In genomic region chr1:180611016-180611930, GRCh38 we compare ENCODE assay signal across 1 cellular context.
TF ChIP-seq lines count a peak whose summit lies in the region.

No MANE protein-coding gene starts in this region.

TF ChIP-seq in K562, 482 proteins besides CTCF, POLR2A, EP300 and RAD21 (continued from another document and continues in another):
- TF ChIP-seq RERE (CRISPR knock-in tag; IDR thresholded peaks at IDR 0.05; ENCODE audit: borderline replicate concordance), result no peak
- no peak for TF ChIP-seq NR2C2 (CRISPR knock-in tag; IDR thresholded peaks at IDR 0.05)
- TF ChIP-seq NR2C2 (tag; IDR thresholded peaks at IDR 0.05), result peak; percentile 79
- no peak for TF ChIP-seq CHD7 (IDR thresholded peaks at IDR 0.05; ENCODE audit: low read depth, low read length)
- peak; percentile 19 for TF ChIP-seq KDM5B (IDR thresholded peaks at IDR 0.05; ENCODE audit: insufficient replicate concordance, low read depth, low read length)
- no peak for TF ChIP-seq FOXO4 (CRISPR knock-in tag; IDR thresholded peaks at IDR 0.05)
- no peak for TF ChIP-seq CBX8 (IDR thresholded peaks at IDR 0.05; ENCODE audit: borderline replicate concordance, extremely low read depth, low read depth, low read length, poor library complexity, severe bottlenecking)
- no peak for TF ChIP-seq MAFF (IDR thresholded peaks at IDR 0.05; ENCODE audit: low read length)
- TF ChIP-seq TARDBP (IDR thresholded peaks at IDR 0.05), result no peak
- no peak; the same call in 1 of the 2 replicates for TF ChIP-seq TFE3 (CRISPR knock-in tag; IDR thresholded peaks at IDR 0.05)
- no peak for TF ChIP-seq HMGXB4 (CRISPR knock-in tag; IDR thresholded peaks at IDR 0.05)
- TF ChIP-seq SUPT5H (IDR thresholded peaks at IDR 0.05), result peak; percentile 50; the same call in 1 of the 2 replicates
- peak; percentile 85 for TF ChIP-seq SMARCE1 (IDR thresholded peaks at IDR 0.05)
- peak; percentile 50; the same call in 1 of the 2 replicates for TF ChIP-seq TRIM28 (IDR thresholded peaks at IDR 0.05)
- TF ChIP-seq EHMT2 (IDR thresholded peaks at IDR 0.05), result peak; percentile 73
- TF ChIP-seq KDM4B (IDR thresholded peaks at IDR 0.05; ENCODE audit: borderline replicate concordance in 2 of 2, low read depth in 1 of 2), result no peak
- peak; percentile 68 for TF ChIP-seq RBBP5 (IDR thresholded peaks at IDR 0.05; ENCODE audit: borderline replicate concordance, insufficient read depth, low read length, poor library complexity, severe bottlenecking)
- TF ChIP-seq GTF2B (IDR thresholded peaks at IDR 0.05; ENCODE audit: extremely low read depth, insufficient read length), result no peak
- no peak for TF ChIP-seq SRSF3 (IDR thresholded peaks at IDR 0.05; ENCODE audit: insufficient read depth, low read length)
- no peak; the same call in 1 of the 2 replicates for TF ChIP-seq ZBTB2 (IDR thresholded peaks at IDR 0.05)
- no peak for TF ChIP-seq XRCC5 (IDR thresholded peaks at IDR 0.05; ENCODE audit: low read depth, low read length)
- TF ChIP-seq KDM2B (CRISPR knock-in tag; IDR thresholded peaks at IDR 0.05), result no peak
- no peak for TF ChIP-seq BMI1 (IDR thresholded peaks at IDR 0.05; ENCODE audit: low read length)
- peak; percentile 100 for TF ChIP-seq SPI1 (IDR thresholded peaks at IDR 0.05; ENCODE audit: borderline replicate concordance, low read depth, low read length)
- peak; percentile 41; the same call in 1 of the 2 replicates for TF ChIP-seq MAFK (IDR thresholded peaks at IDR 0.05; ENCODE audit: low read length)
- TF ChIP-seq ZBTB34 (CRISPR knock-in tag; IDR thresholded peaks at IDR 0.05), result no peak
- TF ChIP-seq RBM17 (IDR thresholded peaks at IDR 0.05; ENCODE audit: borderline replicate concordance, low read depth, low read length), result no peak
- 0 out of 2 replicates have a peak, but pooled peaks have one; percentile 60 for TF ChIP-seq GATAD2A (IDR thresholded peaks at IDR 0.05)
